In genomic region chr1:180181048-180181447, GRCh38 we compare ENCODE assay signal across 1 cellular context.
TF ChIP-seq lines count a peak whose summit lies in the region.

No MANE protein-coding gene starts in this region.

TF ChIP-seq in WTC11, 78 proteins besides CTCF, POLR2A, EP300 and RAD21 (continued from another document):
- no peak for TF ChIP-seq ATF3 (CRISPR knock-in tag; conservative IDR thresholded peaks at IDR 0.05)
- TF ChIP-seq NR3C1 (CRISPR knock-in tag; conservative IDR thresholded peaks at IDR 0.05; ENCODE audit: low read depth): no peak
- no peak for TF ChIP-seq NFE2L1 (CRISPR knock-in tag; IDR thresholded peaks at IDR 0.05)
- TF ChIP-seq MXD4 (CRISPR knock-in tag; IDR thresholded peaks at IDR 0.05; ENCODE audit: borderline replicate concordance): no peak
- TF ChIP-seq, protein P1, sequence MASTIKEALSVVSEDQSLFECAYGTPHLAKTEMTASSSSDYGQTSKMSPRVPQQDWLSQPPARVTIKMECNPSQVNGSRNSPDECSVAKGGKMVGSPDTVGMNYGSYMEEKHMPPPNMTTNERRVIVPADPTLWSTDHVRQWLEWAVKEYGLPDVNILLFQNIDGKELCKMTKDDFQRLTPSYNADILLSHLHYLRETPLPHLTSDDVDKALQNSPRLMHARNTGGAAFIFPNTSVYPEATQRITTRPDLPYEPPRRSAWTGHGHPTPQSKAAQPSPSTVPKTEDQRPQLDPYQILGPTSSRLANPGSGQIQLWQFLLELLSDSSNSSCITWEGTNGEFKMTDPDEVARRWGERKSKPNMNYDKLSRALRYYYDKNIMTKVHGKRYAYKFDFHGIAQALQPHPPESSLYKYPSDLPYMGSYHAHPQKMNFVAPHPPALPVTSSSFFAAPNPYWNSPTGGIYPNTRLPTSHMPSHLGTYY (CRISPR knock-in tag; IDR thresholded peaks at IDR 0.05): no peak
- no peak for TF ChIP-seq SP1 (CRISPR knock-in tag; conservative IDR thresholded peaks at IDR 0.05)
